In genomic region chr12:106986135-106986534, GRCh38 we compare ENCODE assay signal across 9 cellular contexts. TPM values are rescaled to one million over a fixed set of nuclear protein-coding genes. Genes with fewer than 3 reads are reported as not detected.
A peak's percentile ranks its signal among the peaks of the same experiment; 100 is the strongest.
DNase-seq lines count a peak whose midpoint lies in the region; ATAC-seq lines count a peak whose summit lies in the region.
"Had no signal": no experiment of that assay in that cellular context is flagged by ENCODE, and none has a peak within 500 bp of the region (broad histone marks: within the 10 kb centered on the region; RNA-seq: fewer than 3 reads in every experiment).

No MANE protein-coding gene starts in this region.

- no peak for ATAC-seq in activated CD8-positive, alpha-beta T cell treated with anti-CD3 and anti-CD28 coated beads, Interleukin-2, amount 10 ng/mL, durations not matched to agents 7 days and 5 days
- ATAC-seq in stimulated activated naive B cell treated with anti-CD40 and anti-IgM and Interleukin-4, amounts not matched to agents 10 μg/mL and 1 μg/mL and 100 μg/mL, for 72 hours (replicated peaks) = no peak
- ATAC-seq in GM21717 (IDR thresholded peaks at IDR 0.05; ENCODE audit: unreplicated experiment) = no peak

- H3K27ac Mint-ChIP-seq in activated CD8-positive, alpha-beta T cell treated with anti-CD3 and anti-CD28 coated beads, Interleukin-2, amount 10 ng/mL, durations not matched to agents 7 days and 5 days = no peak overlapping the region
- H3K27ac Mint-ChIP-seq in stimulated activated naive B cell treated with anti-CD40 and anti-IgM and Interleukin-4, amounts not matched to agents 10 μg/mL and 1 μg/mL and 100 μg/mL, for 72 hours = no peak overlapping the region

- POLR2A ChIA-PET in activated CD8-positive, alpha-beta T cell treated with anti-CD3 and anti-CD28 coated beads, Interleukin-2, amount 10 ng/mL, durations not matched to agents 7 days and 5 days (lab: Charles Lee) = interaction anchor here (1.1 kb wide), 1 partner anchor 28 kb away, joined by 3 read pairs; no protein-coding TSS in a partner anchor

- peak overlapping the region; percentile 89 for H3K4me3 Mint-ChIP-seq in activated CD8-positive, alpha-beta T cell treated with anti-CD3 and anti-CD28 coated beads, Interleukin-2, amount 10 ng/mL, durations not matched to agents 7 days and 5 days
- H3K4me3 Mint-ChIP-seq in stimulated activated naive B cell treated with anti-CD40 and anti-IgM and Interleukin-4, amounts not matched to agents 10 μg/mL and 1 μg/mL and 100 μg/mL, for 72 hours = peak overlapping the region; percentile 99

- DNase-seq in DMS53 (lab: John Stamatoyannopoulos, UW) (peak; percentile 39), DMS53 treated with DMSO at 0.1 percent for 48 hours (lab: John Stamatoyannopoulos, UW; ENCODE audit: unreplicated experiment) (no peak), NCI-H1417 (lab: John Stamatoyannopoulos, UW) (no peak), NCI-H1048 (lab: John Stamatoyannopoulos, UW) (no peak)
- no peak for DNase-seq in activated CD8-positive, alpha-beta T cell treated with anti-CD3 and anti-CD28 coated beads, Interleukin-2, amount 10 ng/mL, durations not matched to agents 7 days and 5 days
- DNase-seq in stimulated activated naive B cell treated with anti-CD40 and anti-IgM and Interleukin-4, amounts not matched to agents 10 μg/mL and 1 μg/mL and 100 μg/mL, for 72 hours = no peak
- DNase-seq: 8988T had no signal

- H3K27me3 Mint-ChIP-seq in activated CD8-positive, alpha-beta T cell treated with anti-CD3 and anti-CD28 coated beads, Interleukin-2, amount 10 ng/mL, durations not matched to agents 7 days and 5 days (ENCODE audit: low read depth) = no peaks in the 10 kb centered on the region
- no peaks in the 10 kb centered on the region for H3K27me3 Mint-ChIP-seq in stimulated activated naive B cell treated with anti-CD40 and anti-IgM and Interleukin-4, amounts not matched to agents 10 μg/mL and 1 μg/mL and 100 μg/mL, for 72 hours

- no peaks in the 10 kb centered on the region for H3K36me3 ChIP-seq in iPS-15b (ENCODE audit: control insufficient read depth, insufficient read depth, low read length)

- H3K4me1 Mint-ChIP-seq in activated CD8-positive, alpha-beta T cell treated with anti-CD3 and anti-CD28 coated beads, Interleukin-2, amount 10 ng/mL, durations not matched to agents 7 days and 5 days (ENCODE audit: low read depth) = peaks cover 36% of the 10 kb centered on the region
- peaks cover 31 to 40% of the 10 kb centered on the region in 2 donors for H3K4me1 Mint-ChIP-seq in stimulated activated naive B cell treated with anti-CD40 and anti-IgM and Interleukin-4, amounts not matched to agents 10 μg/mL and 1 μg/mL and 100 μg/mL, for 72 hours

- H3K9me3 ChIP-seq in iPS-15b (ENCODE audit: control insufficient read depth, insufficient read depth, low read length) = no peaks in the 10 kb centered on the region

- peaks cover 9% of the 10 kb centered on the region for H3K4me1 ChIP-seq in iPS-15b (ENCODE audit: control insufficient read depth, insufficient read depth, low read length)

- peaks cover 22% of the 10 kb centered on the region for H3K36me3 Mint-ChIP-seq in activated CD8-positive, alpha-beta T cell treated with anti-CD3 and anti-CD28 coated beads, Interleukin-2, amount 10 ng/mL, durations not matched to agents 7 days and 5 days (ENCODE audit: low read depth)
- peaks cover 28 to 34% of the 10 kb centered on the region in 2 donors for H3K36me3 Mint-ChIP-seq in stimulated activated naive B cell treated with anti-CD40 and anti-IgM and Interleukin-4, amounts not matched to agents 10 μg/mL and 1 μg/mL and 100 μg/mL, for 72 hours

- peaks cover 11% of the 10 kb centered on the region for H3K27me3 ChIP-seq in iPS-15b (ENCODE audit: control insufficient read depth, insufficient read depth, low read length)

- H3K9me3 Mint-ChIP-seq in activated CD8-positive, alpha-beta T cell treated with anti-CD3 and anti-CD28 coated beads, Interleukin-2, amount 10 ng/mL, durations not matched to agents 7 days and 5 days (ENCODE audit: insufficient read depth) = no peaks in the 10 kb centered on the region
- peaks cover 17 to 20% of the 10 kb centered on the region in 2 donors for H3K9me3 Mint-ChIP-seq in stimulated activated naive B cell treated with anti-CD40 and anti-IgM and Interleukin-4, amounts not matched to agents 10 μg/mL and 1 μg/mL and 100 μg/mL, for 72 hours

- H3K4me3 ChIP-seq in iPS-15b (ENCODE audit: low read depth, low read length) = peak overlapping the region; percentile 80

- H3K9ac ChIP-seq in iPS-15b (ENCODE audit: low read depth, low read length) = peak overlapping the region; percentile 66

- CTCF ChIA-PET in activated CD8-positive, alpha-beta T cell treated with anti-CD3 and anti-CD28 coated beads, Interleukin-2, amount 10 ng/mL, durations not matched to agents 7 days and 5 days (lab: Charles Lee) = interaction anchor here (1.5 kb wide), 1 partner anchor 17 kb away, joined by 6 read pairs; no protein-coding TSS in a partner anchor

RNA-seq across cellular contexts. Expression of gene MTERF2, which starts 0.8 kb away (rescaled TPM):
- 1 to 10 TPM; 3.8 to 5.0 TPM for total RNA-seq in activated CD8-positive, alpha-beta T cell treated with anti-CD3 and anti-CD28 coated beads, Interleukin-2, amount 10 ng/mL, durations not matched to agents 7 days and 5 days

RNA-seq across cellular contexts. Expression of gene TMEM263, which starts 30.4 kb away (rescaled TPM):
- total RNA-seq in activated CD8-positive, alpha-beta T cell treated with anti-CD3 and anti-CD28 coated beads, Interleukin-2, amount 10 ng/mL, durations not matched to agents 7 days and 5 days = 10 to 100 TPM; 25.8 to 26.7 TPM
